In genomic region chr2:60453301-60453700, GRCh38 we compare ENCODE assay signal across 1 cellular context.
TF ChIP-seq lines count a peak whose summit lies in the region.

No MANE protein-coding gene starts in this region.

TF ChIP-seq in H1, 55 proteins besides CTCF, POLR2A, EP300 and RAD21:
- 0 out of 2 replicates have a peak, but pooled peaks have one; percentile 30 for TF ChIP-seq TBP (IDR thresholded peaks at IDR 0.05; ENCODE audit: low read depth, low read length)
- peak; percentile 64 for TF ChIP-seq E2F6 (IDR thresholded peaks at IDR 0.05)
- TF ChIP-seq RNF2 (IDR thresholded peaks at IDR 0.05; ENCODE audit: borderline replicate concordance, low read depth, low read length, missing control alignments, poor library complexity, severe bottlenecking): no peak
- peak; percentile 91 for TF ChIP-seq SP1 (IDR thresholded peaks at IDR 0.05; ENCODE audit: low read depth, low read length)
- no peak for TF ChIP-seq KDM1A (IDR thresholded peaks at IDR 0.05; ENCODE audit: borderline replicate concordance, low read length)
- no peak for TF ChIP-seq CEBPB (IDR thresholded peaks at IDR 0.05; ENCODE audit: low read depth, low read length)
- no peak for TF ChIP-seq HDAC6 (IDR thresholded peaks at IDR 0.05; ENCODE audit: low read depth, low read length)
- TF ChIP-seq RBBP5 (IDR thresholded peaks at IDR 0.05; ENCODE audit: borderline replicate concordance, low read depth, low read length): peak; percentile 46; the same call in 1 of the 2 replicates
- TF ChIP-seq CHD2 (IDR thresholded peaks at IDR 0.05; ENCODE audit: low read length): peak; percentile 44; the same call in 1 of the 2 replicates
- TF ChIP-seq SIN3A (conservative IDR thresholded peaks at IDR 0.05 in 1 of 2, IDR thresholded peaks at IDR 0.05 in 1 of 2; ENCODE audit: low read depth in 1 of 2, low read length in 2 of 2): peak in 1 of 2 experiments; percentile 78; a peak in 2 of 4 replicates
- peak; percentile 98 for TF ChIP-seq TEAD4 (IDR thresholded peaks at IDR 0.05; ENCODE audit: low read depth, low read length)
- no peak for TF ChIP-seq CHD1 (IDR thresholded peaks at IDR 0.05; ENCODE audit: low read depth, low read length)
- TF ChIP-seq BCL11A (IDR thresholded peaks at IDR 0.05; ENCODE audit: low read depth in 2 of 2, low read length in 2 of 2): no peak
- no peak for TF ChIP-seq SAP30 (IDR thresholded peaks at IDR 0.05; ENCODE audit: insufficient read depth, insufficient replicate concordance, low read length)
- TF ChIP-seq GABPA (IDR thresholded peaks at IDR 0.05; ENCODE audit: borderline replicate concordance, insufficient read depth, low read length): no peak
- TF ChIP-seq HDAC2 (IDR thresholded peaks at IDR 0.05; ENCODE audit: borderline replicate concordance in 1 of 2, low read depth in 2 of 2, low read length in 2 of 2): 0 out of 4 replicates have a peak, but pooled peaks of 1 of the 2 experiments have one; percentile 37
- TF ChIP-seq POLR2AphosphoS5 (IDR thresholded peaks at IDR 0.05; ENCODE audit: low read depth, low read length): peak; percentile 65; the same call in 1 of the 2 replicates
- TF ChIP-seq GTF2F1 (IDR thresholded peaks at IDR 0.05; ENCODE audit: borderline replicate concordance, low read depth, low read length): no peak
- TF ChIP-seq SIRT6 (IDR thresholded peaks at IDR 0.05; ENCODE audit: low read length): no peak
- peak; percentile 41; the same call in 1 of the 2 replicates for TF ChIP-seq SRF (IDR thresholded peaks at IDR 0.05; ENCODE audit: low read depth, low read length)
- TF ChIP-seq MAX (IDR thresholded peaks at IDR 0.05): peak; percentile 52
- TF ChIP-seq TCF12 (IDR thresholded peaks at IDR 0.05; ENCODE audit: low read depth, low read length): 0 out of 2 replicates have a peak, but pooled peaks have one; percentile 53
- no peak for TF ChIP-seq JUND (IDR thresholded peaks at IDR 0.05; ENCODE audit: low read length)
- TF ChIP-seq RFX5 (IDR thresholded peaks at IDR 0.05; ENCODE audit: borderline replicate concordance, low read depth, low read length): no peak
- TF ChIP-seq YY1 (IDR thresholded peaks at IDR 0.05; ENCODE audit: low read depth, low read length): peak; percentile 71; the same call in 1 of the 2 replicates
- TF ChIP-seq SIX5 (IDR thresholded peaks at IDR 0.05; ENCODE audit: low read depth, low read length): no peak
- peak; percentile 68 for TF ChIP-seq ASH2L (IDR thresholded peaks at IDR 0.05; ENCODE audit: low read length)
- TF ChIP-seq CBX8 (IDR thresholded peaks at IDR 0.05; ENCODE audit: borderline replicate concordance, low read depth, low read length): no peak
